ENCODE assay signal across 1 cellular context in genomic region chr11:57574061-57574460, GRCh38.
TF ChIP-seq lines count a peak whose summit lies in the region.

No MANE protein-coding gene starts in this region.

TF ChIP-seq in WTC11, 78 proteins besides CTCF, POLR2A, EP300 and RAD21 (continued from another document):
- no peak for TF ChIP-seq NR3C1 (CRISPR knock-in tag; conservative IDR thresholded peaks at IDR 0.05; ENCODE audit: low read depth)
- TF ChIP-seq OVOL2 (CRISPR knock-in tag; IDR thresholded peaks at IDR 0.05; ENCODE audit: borderline replicate concordance) = no peak
- TF ChIP-seq MAX (CRISPR knock-in tag; IDR thresholded peaks at IDR 0.05) = no peak
- TF ChIP-seq EMX1 (CRISPR knock-in tag; IDR thresholded peaks at IDR 0.05) = no peak
- TF ChIP-seq ATF2 (CRISPR knock-in tag; IDR thresholded peaks at IDR 0.05; ENCODE audit: borderline replicate concordance, low read depth) = no peak
- TF ChIP-seq ZNF138 (CRISPR knock-in tag; conservative IDR thresholded peaks at IDR 0.05) = no peak
- TF ChIP-seq USF1 (CRISPR knock-in tag; IDR thresholded peaks at IDR 0.05) = no peak
- no peak for TF ChIP-seq NFATC4 (CRISPR knock-in tag; IDR thresholded peaks at IDR 0.05)
- no peak for TF ChIP-seq USF2 (CRISPR knock-in tag; IDR thresholded peaks at IDR 0.05)
- no peak for TF ChIP-seq ATF1 (CRISPR knock-in tag; IDR thresholded peaks at IDR 0.05)
- no peak for TF ChIP-seq ZNF281 (CRISPR knock-in tag; IDR thresholded peaks at IDR 0.05)
